Comparison of ENCODE assay signal across 14 cellular contexts in the genomic region with DNA sequence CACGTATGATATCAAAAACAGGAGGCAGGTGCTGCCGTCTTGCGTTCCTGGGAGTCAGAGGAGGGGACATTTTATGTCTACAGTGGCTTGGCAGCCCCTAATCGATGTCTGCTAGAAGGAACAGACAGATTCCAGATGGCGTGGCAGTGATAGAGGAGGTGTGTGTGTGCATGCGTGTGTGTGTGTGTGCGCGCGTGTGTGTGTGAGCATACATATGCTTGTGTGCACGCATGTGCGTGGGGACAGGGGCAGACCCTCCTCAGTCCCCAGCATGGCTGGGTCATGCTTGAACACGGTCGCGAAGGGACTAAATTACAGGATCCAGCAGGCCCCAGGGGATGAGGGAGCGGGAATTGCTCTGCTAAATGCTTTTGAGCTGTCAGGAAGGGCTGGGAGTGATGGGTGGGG. TPM values are rescaled to one million over a fixed set of nuclear protein-coding genes. Genes with fewer than 3 reads are reported as not detected.
DNase-seq lines count a peak whose midpoint lies in the region; ATAC-seq, FAIRE-seq and TF ChIP-seq lines count a peak whose summit lies in the region.
"Had no signal": no experiment of that assay in that cellular context is flagged by ENCODE, and none has a peak within 500 bp of the region (broad histone marks: within the 10 kb centered on the region; RNA-seq: fewer than 3 reads in every experiment).

No MANE protein-coding gene starts in this region.

- no peak for TF ChIP-seq CTCF in mesothelial cell of epicardium (IDR thresholded peaks at IDR 0.05; ENCODE audit: unreplicated experiment)

- H3K27me3 Mint-ChIP-seq in mesothelial cell of epicardium (ENCODE audit: low read depth) = no peaks in the 10 kb centered on the region

- H3K9me3 ChIP-seq in BLaER1 (no peaks in the 10 kb centered on the region), aorta (ENCODE audit: control insufficient read depth, low read length) (no peaks in the 10 kb centered on the region)
- H3K9me3 ChIP-seq: lower lobe of right lung, transverse colon had no signal

- H3K27ac Mint-ChIP-seq in mesothelial cell of epicardium = peak overlapping the region; percentile 78

- no peaks in the 10 kb centered on the region for H3K9me3 Mint-ChIP-seq in mesothelial cell of epicardium
- H3K9me3 Mint-ChIP-seq: activated T-cell treated with anti-CD3 and anti-CD28 coated beads, Interleukin-2, amount 50 U/mL, for 4 hours had no signal

- peak; percentile 66 for FAIRE-seq in GM12891 (lab: Jason Lieb, UNC)

- intact Hi-C loops in sciatic nerve (cut with DNase I) = loop anchor here (10.0 kb wide), 1 partner anchor 107 kb away; a partner anchor contains a TSS
- intact Hi-C loops in aorta (cut with DNase I) = no loop called here

- no peak overlapping the region for H3K4me3 Mint-ChIP-seq in mesothelial cell of epicardium

- DNase-seq in GM12891 (ENCODE audit: insufficient read length, low spot score) (no peak), mesothelial cell of epicardium (ENCODE audit: low spot score in 2 of 2, unreplicated experiment in 2 of 2) (no peak), sciatic nerve (ENCODE audit: low spot score) (no peak), aorta (no peak), AG08395 (ENCODE audit: low spot score) (no peak)
- DNase-seq: lower lobe of right lung, T1000, transverse colon had no signal

- H3K27ac ChIP-seq in BLaER1 (0 out of 2 replicates have a peak overlapping the region, but pooled peaks have one; percentile 35), angular gyrus (ENCODE audit: low read depth, low read length) (peak overlapping the region; percentile 74), aorta (ENCODE audit: low read depth in 1 of 2, low read length in 2 of 2) (no peak overlapping the region)
- H3K27ac ChIP-seq: cardiac muscle cell, HL-60, lower lobe of right lung had no signal

- TF ChIP-seq POLR2A in GM12891 (IDR thresholded peaks at IDR 0.05; ENCODE audit: low read depth, low read length) = no peak

- peaks cover 97% of the 10 kb centered on the region for H3K4me1 ChIP-seq in BLaER1
- H3K4me1 ChIP-seq in aorta (ENCODE audit: control insufficient read depth in 1 of 2, insufficient read depth in 2 of 2, low read length in 2 of 2) = no peaks in the 10 kb centered on the region

- H4K20me1 ChIP-seq in BLaER1 = peaks cover 100% of the 10 kb centered on the region

- H3K36me3 Mint-ChIP-seq in mesothelial cell of epicardium = peaks cover 8% of the 10 kb centered on the region

- peaks cover 41% of the 10 kb centered on the region for H3K4me1 Mint-ChIP-seq in mesothelial cell of epicardium

- 0 out of 2 replicates have a peak overlapping the region, but pooled peaks have one; percentile 29 for H3K9ac ChIP-seq in BLaER1

- no peak for ATAC-seq in GM21390 (IDR thresholded peaks at IDR 0.05; ENCODE audit: unreplicated experiment)
- ATAC-seq in sciatic nerve = no peak
- no peak for ATAC-seq in aorta (ENCODE audit: low FRiP score)

- peak overlapping the region; percentile 79 for H3K4me2 ChIP-seq in BLaER1

- H3K27me3 ChIP-seq in BLaER1 = no peaks in the 10 kb centered on the region
- H3K27me3 ChIP-seq in aorta (ENCODE audit: control insufficient read depth in 1 of 2, insufficient read depth in 2 of 2, low read length in 1 of 2) = no peaks in the 10 kb centered on the region
- H3K27me3 ChIP-seq: cardiac muscle cell, transverse colon had no signal

- H3K36me3 ChIP-seq in BLaER1 = peaks cover 42% of the 10 kb centered on the region
- H3K36me3 ChIP-seq in aorta (ENCODE audit: control insufficient read depth in 1 of 2, insufficient read depth in 2 of 2, low read length in 1 of 2) = no peaks in the 10 kb centered on the region
- H3K36me3 ChIP-seq: transverse colon had no signal

- H3K4me3 ChIP-seq in BLaER1 = no peak overlapping the region
- H3K4me3 ChIP-seq in aorta (ENCODE audit: low read length in 2 of 2) = no peak overlapping the region
- H3K4me3 ChIP-seq: cardiac muscle cell, lower lobe of right lung, transverse colon had no signal

- WGBS in aorta, 2 donors = 89 to 91% methylated on average over 15 of the region's 15 CpGs

TF ChIP-seq in GM12891, 5 proteins besides CTCF, POLR2A, EP300 and RAD21:
- TF ChIP-seq PAX5 (IDR thresholded peaks at IDR 0.05; ENCODE audit: insufficient read depth, low read length, severe bottlenecking) (no peak), TAF1 (IDR thresholded peaks at IDR 0.05; ENCODE audit: low read depth, low read length) (no peak), POLR2AphosphoS5 (IDR thresholded peaks at IDR 0.05; ENCODE audit: low read depth, low read length) (no peak), POU2F2 (IDR thresholded peaks at IDR 0.05; ENCODE audit: low read depth, low read length) (no peak), SPI1 (IDR thresholded peaks at IDR 0.05; ENCODE audit: low read depth, low read length) (no peak)

RNA-seq across cellular contexts. Expression of a gene that starts 44.6 kb away (rescaled TPM):
- polyA plus RNA-seq in GM12891 (2012; ENCODE audit: low read depth, missing spikeins) = 16.7 TPM
- total RNA-seq in mesothelial cell of epicardium (179 to 187 TPM (median 181 TPM) in 3 replicates), sciatic nerve (257 TPM), aorta (100 to 1,000 TPM in 1 of 2 donors, 10 to 100 TPM in 1; 23.6 to 103 TPM)
- 10 to 100 TPM; 24.0 to 24.7 TPM for polyA plus RNA-seq in aorta

Comparison
In these comparisons a context has a peak if more than half of its experiments do, and no peak if none do; other contexts are left out.
1. H3K27ac ChIP-seq: peak in BLaER1 (single experiment) and angular gyrus (single experiment); none in aorta (0 of 2).